23 cellular contexts compared by ENCODE assay signal in the genomic region with DNA sequence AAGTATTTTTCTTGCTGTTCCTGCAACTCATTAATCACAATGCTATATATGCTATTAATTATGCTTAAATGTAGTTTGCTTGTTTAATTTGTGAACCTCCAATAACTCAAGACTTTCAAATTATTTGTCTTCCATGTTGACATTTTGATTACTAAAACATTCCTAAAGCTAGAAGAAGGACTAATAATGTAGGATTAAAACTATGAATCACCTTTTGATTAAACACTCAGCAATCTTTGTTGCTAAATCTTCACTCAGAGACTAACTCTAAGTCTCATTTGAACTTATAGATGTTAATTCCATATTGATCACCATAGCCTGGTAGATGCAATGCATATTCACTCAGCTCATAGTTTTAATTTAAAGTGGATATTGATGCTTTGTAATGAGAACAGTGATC.
"Had no signal": no experiment of that assay in that cellular context is flagged by ENCODE, and none has a peak within 500 bp of the region (broad histone marks: within the 10 kb centered on the region; RNA-seq: fewer than 3 reads in every experiment).

No MANE protein-coding gene starts in this region.

- H3K9me3 ChIP-seq: left ventricle myocardium inferior, pancreas, prostate gland, spleen, thyroid gland, transverse colon, upper lobe of right lung, uterus had no signal

- H3K27ac ChIP-seq: hepatocyte, left ventricle myocardium inferior, pancreas, prostate gland, skin epidermis, spleen, thyroid gland, transverse colon, upper lobe of right lung, uterus had no signal

- H3K4me2 ChIP-seq: hepatocyte had no signal

- ATAC-seq: natural killer cell; pancreas; right cardiac atrium; sciatic nerve; stimulated activated effector memory CD8-positive, alpha-beta T cell treated with anti-CD3 and anti-CD28 coated beads, Interleukin-12 subunit alpha, Interleukin-12 subunit beta, amount 100 ng/mL, for 72 hours; upper lobe of right lung had no signal

- H3K27me3 ChIP-seq: hepatocyte, pancreas, spleen, thyroid gland, transverse colon, upper lobe of right lung, uterus had no signal

- H2AFZ ChIP-seq: hepatocyte had no signal

- H3K4me3 ChIP-seq: hepatocyte, left ventricle myocardium inferior, lung, pancreas, prostate gland, skin epidermis, spleen, thyroid gland, transverse colon, upper lobe of right lung, uterus had no signal

- H3K4me1 ChIP-seq: left ventricle myocardium inferior, pancreas, prostate gland, spleen, thyroid gland, transverse colon, upper lobe of right lung, uterus had no signal

- H3K79me2 ChIP-seq: hepatocyte had no signal

- DNase-seq: islet precursor cell; left ventricle myocardium inferior; mesendoderm; naive B cell; natural killer cell; pancreas; posterior cingulate gyrus; retina; right cardiac atrium; spleen; stimulated activated CD4-positive, alpha-beta T cell treated with anti-CD3 and anti-CD28 coated beads, Interleukin-4, amount 100 ng/mL, for 24 hours; stimulated activated naive CD4-positive, alpha-beta T cell; substantia nigra; thyroid gland; transverse colon; upper lobe of right lung; uterus had no signal

- FAIRE-seq: pancreas had no signal

- H3K36me3 ChIP-seq: left ventricle myocardium inferior, pancreas, prostate gland, spleen, thyroid gland, transverse colon, upper lobe of right lung, uterus had no signal
